1 cellular context compared by ENCODE assay signal in the genomic region with DNA sequence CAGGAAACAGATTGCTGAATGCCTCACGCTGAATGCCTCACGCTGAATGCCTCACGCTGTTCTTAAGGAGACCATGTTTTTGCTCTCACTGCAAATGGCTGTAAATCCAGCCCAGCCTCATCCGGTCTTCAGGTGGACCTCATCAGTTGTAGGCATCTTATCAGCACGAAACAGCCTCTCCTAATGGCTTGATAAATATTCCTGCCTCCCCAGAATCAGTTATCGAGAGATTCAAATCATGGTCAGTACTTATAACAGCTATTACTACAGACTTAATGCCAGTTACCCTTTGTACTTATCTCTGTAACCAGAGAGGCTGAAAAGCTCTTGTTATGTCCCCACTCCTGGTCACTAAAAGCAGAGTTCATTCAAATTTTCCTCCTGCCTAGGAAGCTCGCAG.
A peak's percentile ranks its signal among the peaks of the same experiment; 100 is the strongest.
TF ChIP-seq lines count a peak whose summit lies in the region.

No MANE protein-coding gene starts in this region.

TF ChIP-seq in K562, 482 proteins besides CTCF, POLR2A, EP300 and RAD21 (continued from another document and continues in another):
- TF ChIP-seq, protein P1, sequence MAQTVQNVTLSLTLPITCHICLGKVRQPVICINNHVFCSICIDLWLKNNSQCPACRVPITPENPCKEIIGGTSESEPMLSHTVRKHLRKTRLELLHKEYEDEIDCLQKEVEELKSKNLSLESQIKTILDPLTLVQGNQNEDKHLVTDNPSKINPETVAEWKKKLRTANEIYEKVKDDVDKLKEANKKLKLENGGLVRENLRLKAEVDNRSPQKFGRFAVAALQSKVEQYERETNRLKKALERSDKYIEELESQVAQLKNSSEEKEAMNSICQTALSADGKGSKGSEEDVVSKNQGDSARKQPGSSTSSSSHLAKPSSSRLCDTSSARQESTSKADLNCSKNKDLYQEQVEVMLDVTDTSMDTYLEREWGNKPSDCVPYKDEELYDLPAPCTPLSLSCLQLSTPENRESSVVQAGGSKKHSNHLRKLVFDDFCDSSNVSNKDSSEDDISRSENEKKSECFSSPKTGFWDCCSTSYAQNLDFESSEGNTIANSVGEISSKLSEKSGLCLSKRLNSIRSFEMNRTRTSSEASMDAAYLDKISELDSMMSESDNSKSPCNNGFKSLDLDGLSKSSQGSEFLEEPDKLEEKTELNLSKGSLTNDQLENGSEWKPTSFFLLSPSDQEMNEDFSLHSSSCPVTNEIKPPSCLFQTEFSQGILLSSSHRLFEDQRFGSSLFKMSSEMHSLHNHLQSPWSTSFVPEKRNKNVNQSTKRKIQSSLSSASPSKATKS (CRISPR knock-in tag; IDR thresholded peaks at IDR 0.05), result no peak
- no peak for TF ChIP-seq ARHGAP35 (IDR thresholded peaks at IDR 0.05; ENCODE audit: partially characterized antibody)
- TF ChIP-seq, protein P2, sequence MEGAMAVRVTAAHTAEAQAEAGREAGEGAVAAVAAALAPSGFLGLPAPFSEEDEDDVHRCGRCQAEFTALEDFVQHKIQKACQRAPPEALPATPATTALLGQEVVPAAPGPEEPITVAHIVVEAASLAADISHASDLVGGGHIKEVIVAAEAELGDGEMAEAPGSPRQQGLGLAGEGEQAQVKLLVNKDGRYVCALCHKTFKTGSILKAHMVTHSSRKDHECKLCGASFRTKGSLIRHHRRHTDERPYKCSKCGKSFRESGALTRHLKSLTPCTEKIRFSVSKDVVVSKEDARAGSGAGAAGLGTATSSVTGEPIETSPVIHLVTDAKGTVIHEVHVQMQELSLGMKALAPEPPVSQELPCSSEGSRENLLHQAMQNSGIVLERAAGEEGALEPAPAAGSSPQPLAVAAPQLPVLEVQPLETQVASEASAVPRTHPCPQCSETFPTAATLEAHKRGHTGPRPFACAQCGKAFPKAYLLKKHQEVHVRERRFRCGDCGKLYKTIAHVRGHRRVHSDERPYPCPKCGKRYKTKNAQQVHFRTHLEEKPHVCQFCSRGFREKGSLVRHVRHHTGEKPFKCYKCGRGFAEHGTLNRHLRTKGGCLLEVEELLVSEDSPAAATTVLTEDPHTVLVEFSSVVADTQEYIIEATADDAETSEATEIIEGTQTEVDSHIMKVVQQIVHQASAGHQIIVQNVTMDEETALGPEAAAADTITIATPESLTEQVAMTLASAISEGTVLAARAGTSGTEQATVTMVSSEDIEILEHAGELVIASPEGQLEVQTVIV (CRISPR knock-in tag; IDR thresholded peaks at IDR 0.05; ENCODE audit: borderline replicate concordance), result no peak
- TF ChIP-seq ZFX (CRISPR knock-in tag; IDR thresholded peaks at IDR 0.05), result no peak
- TF ChIP-seq DMBX1 (CRISPR knock-in tag; IDR thresholded peaks at IDR 0.05; ENCODE audit: borderline replicate concordance), result no peak
- TF ChIP-seq SP2 (IDR thresholded peaks at IDR 0.05; ENCODE audit: extremely low read depth, low read depth, low read length, poor library complexity, severe bottlenecking), result no peak
- TF ChIP-seq SMARCB1 (IDR thresholded peaks at IDR 0.05; ENCODE audit: insufficient read length, low read depth), result no peak
- TF ChIP-seq ZKSCAN8 (CRISPR knock-in tag; IDR thresholded peaks at IDR 0.05), result no peak
- no peak for TF ChIP-seq NR2C1 (IDR thresholded peaks at IDR 0.05)
- no peak for TF ChIP-seq NR2C1 (tag; IDR thresholded peaks at IDR 0.05)
- TF ChIP-seq KLF1 (tag; IDR thresholded peaks at IDR 0.05), result no peak
- no peak for TF ChIP-seq ELF4 (CRISPR knock-in tag; IDR thresholded peaks at IDR 0.05)
- TF ChIP-seq ZC3H4 (CRISPR knock-in tag; IDR thresholded peaks at IDR 0.05; ENCODE audit: borderline replicate concordance), result no peak
- no peak for TF ChIP-seq CREB1 (IDR thresholded peaks at IDR 0.05)
- TF ChIP-seq CREB1 (CRISPR knock-in tag; IDR thresholded peaks at IDR 0.05), result no peak
- no peak for TF ChIP-seq ZBED1 (IDR thresholded peaks at IDR 0.05)
- TF ChIP-seq, protein P3, sequence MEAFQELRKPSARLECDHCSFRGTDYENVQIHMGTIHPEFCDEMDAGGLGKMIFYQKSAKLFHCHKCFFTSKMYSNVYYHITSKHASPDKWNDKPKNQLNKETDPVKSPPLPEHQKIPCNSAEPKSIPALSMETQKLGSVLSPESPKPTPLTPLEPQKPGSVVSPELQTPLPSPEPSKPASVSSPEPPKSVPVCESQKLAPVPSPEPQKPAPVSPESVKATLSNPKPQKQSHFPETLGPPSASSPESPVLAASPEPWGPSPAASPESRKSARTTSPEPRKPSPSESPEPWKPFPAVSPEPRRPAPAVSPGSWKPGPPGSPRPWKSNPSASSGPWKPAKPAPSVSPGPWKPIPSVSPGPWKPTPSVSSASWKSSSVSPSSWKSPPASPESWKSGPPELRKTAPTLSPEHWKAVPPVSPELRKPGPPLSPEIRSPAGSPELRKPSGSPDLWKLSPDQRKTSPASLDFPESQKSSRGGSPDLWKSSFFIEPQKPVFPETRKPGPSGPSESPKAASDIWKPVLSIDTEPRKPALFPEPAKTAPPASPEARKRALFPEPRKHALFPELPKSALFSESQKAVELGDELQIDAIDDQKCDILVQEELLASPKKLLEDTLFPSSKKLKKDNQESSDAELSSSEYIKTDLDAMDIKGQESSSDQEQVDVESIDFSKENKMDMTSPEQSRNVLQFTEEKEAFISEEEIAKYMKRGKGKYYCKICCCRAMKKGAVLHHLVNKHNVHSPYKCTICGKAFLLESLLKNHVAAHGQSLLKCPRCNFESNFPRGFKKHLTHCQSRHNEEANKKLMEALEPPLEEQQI (IDR thresholded peaks at IDR 0.05), result no peak
- TF ChIP-seq TCFL5 (CRISPR knock-in tag; conservative IDR thresholded peaks at IDR 0.05), result no peak
- TF ChIP-seq ZNF143 (CRISPR knock-in tag; IDR thresholded peaks at IDR 0.05), result no peak
- TF ChIP-seq, protein P4, sequence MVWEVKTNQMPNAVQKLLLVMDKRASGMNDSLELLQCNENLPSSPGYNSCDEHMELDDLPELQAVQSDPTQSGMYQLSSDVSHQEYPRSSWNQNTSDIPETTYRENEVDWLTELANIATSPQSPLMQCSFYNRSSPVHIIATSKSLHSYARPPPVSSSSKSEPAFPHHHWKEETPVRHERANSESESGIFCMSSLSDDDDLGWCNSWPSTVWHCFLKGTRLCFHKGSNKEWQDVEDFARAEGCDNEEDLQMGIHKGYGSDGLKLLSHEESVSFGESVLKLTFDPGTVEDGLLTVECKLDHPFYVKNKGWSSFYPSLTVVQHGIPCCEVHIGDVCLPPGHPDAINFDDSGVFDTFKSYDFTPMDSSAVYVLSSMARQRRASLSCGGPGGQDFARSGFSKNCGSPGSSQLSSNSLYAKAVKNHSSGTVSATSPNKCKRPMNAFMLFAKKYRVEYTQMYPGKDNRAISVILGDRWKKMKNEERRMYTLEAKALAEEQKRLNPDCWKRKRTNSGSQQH (CRISPR knock-in tag; IDR thresholded peaks at IDR 0.05), result no peak
- TF ChIP-seq ARNT (IDR thresholded peaks at IDR 0.05), result no peak; a peak in 1 of 4 replicates
- TF ChIP-seq BACH1 (tag; IDR thresholded peaks at IDR 0.05), result no peak
- peak; percentile 43; the same call in 1 of the 2 replicates for TF ChIP-seq CREM (IDR thresholded peaks at IDR 0.05; ENCODE audit: low read depth)
- TF ChIP-seq XRCC4 (IDR thresholded peaks at IDR 0.05; ENCODE audit: extremely low read depth, insufficient read depth, insufficient read length), result no peak
- TF ChIP-seq THRA (IDR thresholded peaks at IDR 0.05), result no peak
- TF ChIP-seq ZNF133 (CRISPR knock-in tag; IDR thresholded peaks at IDR 0.05), result no peak
- no peak for TF ChIP-seq POLR2AphosphoS2 (IDR thresholded peaks at IDR 0.05; ENCODE audit: low read length)
- TF ChIP-seq HMGXB4 (CRISPR knock-in tag; IDR thresholded peaks at IDR 0.05), result no peak
- TF ChIP-seq SPI1 (IDR thresholded peaks at IDR 0.05; ENCODE audit: borderline replicate concordance, low read depth, low read length), result no peak
- no peak for TF ChIP-seq PHB2 (IDR thresholded peaks at IDR 0.05; ENCODE audit: low read depth)
- TF ChIP-seq MCM7 (IDR thresholded peaks at IDR 0.05), result no peak; a peak in 1 of 4 replicates
- TF ChIP-seq ZZZ3 (IDR thresholded peaks at IDR 0.05), result no peak
- TF ChIP-seq JUNB (CRISPR knock-in tag; conservative IDR thresholded peaks at IDR 0.05), result no peak
- peak; percentile 94 for TF ChIP-seq SOX6 (IDR thresholded peaks at IDR 0.05)
- no peak for TF ChIP-seq TAF7 (tag; IDR thresholded peaks at IDR 0.05)
- no peak for TF ChIP-seq ZNF551 (CRISPR knock-in tag; IDR thresholded peaks at IDR 0.05)
- TF ChIP-seq ZNF668 (CRISPR knock-in tag; IDR thresholded peaks at IDR 0.05), result no peak
- TF ChIP-seq ZEB2 (IDR thresholded peaks at IDR 0.05), result peak; percentile 91
- peak in 1 of 2 experiments; percentile 94; a peak in 2 of 4 replicates for TF ChIP-seq RCOR1 (IDR thresholded peaks at IDR 0.05; ENCODE audit: borderline replicate concordance in 1 of 2, low read depth in 2 of 2, low read length in 2 of 2)
- peak in 1 of 3 experiments; percentile 66 for TF ChIP-seq YY1 (IDR thresholded peaks at IDR 0.05; ENCODE audit: borderline replicate concordance in 1 of 3, control insufficient read depth in 1 of 3, extremely low read depth in 1 of 3, insufficient read depth in 3 of 3, insufficient read length in 1 of 3, insufficient replicate concordance in 2 of 3, low read depth in 1 of 3, low read length in 2 of 3)
- TF ChIP-seq NEUROD1 (IDR thresholded peaks at IDR 0.05; ENCODE audit: borderline replicate concordance, low read depth, low read length, partially characterized antibody), result no peak
- no peak for TF ChIP-seq MEF2D (tag; conservative IDR thresholded peaks at IDR 0.05; ENCODE audit: low read depth)
- no peak for TF ChIP-seq NFIX (CRISPR knock-in tag; IDR thresholded peaks at IDR 0.05; ENCODE audit: low read depth)
- TF ChIP-seq, protein P5, sequence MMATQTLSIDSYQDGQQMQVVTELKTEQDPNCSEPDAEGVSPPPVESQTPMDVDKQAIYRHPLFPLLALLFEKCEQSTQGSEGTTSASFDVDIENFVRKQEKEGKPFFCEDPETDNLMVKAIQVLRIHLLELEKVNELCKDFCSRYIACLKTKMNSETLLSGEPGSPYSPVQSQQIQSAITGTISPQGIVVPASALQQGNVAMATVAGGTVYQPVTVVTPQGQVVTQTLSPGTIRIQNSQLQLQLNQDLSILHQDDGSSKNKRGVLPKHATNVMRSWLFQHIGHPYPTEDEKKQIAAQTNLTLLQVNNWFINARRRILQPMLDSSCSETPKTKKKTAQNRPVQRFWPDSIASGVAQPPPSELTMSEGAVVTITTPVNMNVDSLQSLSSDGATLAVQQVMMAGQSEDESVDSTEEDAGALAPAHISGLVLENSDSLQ (IDR thresholded peaks at IDR 0.05), result peak; percentile 19; the same call in 1 of the 2 replicates
- TF ChIP-seq ZFPM2 (CRISPR knock-in tag; IDR thresholded peaks at IDR 0.05), result no peak
- TF ChIP-seq IFI16 (CRISPR knock-in tag; IDR thresholded peaks at IDR 0.05), result no peak
- no peak for TF ChIP-seq RBBP5 (IDR thresholded peaks at IDR 0.05; ENCODE audit: borderline replicate concordance, insufficient read depth, low read length, poor library complexity, severe bottlenecking)
- TF ChIP-seq RAD51 (IDR thresholded peaks at IDR 0.05; ENCODE audit: borderline replicate concordance, low read depth), result no peak
- TF ChIP-seq GABPB2 (CRISPR knock-in tag; conservative IDR thresholded peaks at IDR 0.05), result no peak
- no peak for TF ChIP-seq SIRT6 (IDR thresholded peaks at IDR 0.05; ENCODE audit: low read depth, low read length)
- no peak for TF ChIP-seq ILK (tag; IDR thresholded peaks at IDR 0.05; ENCODE audit: borderline replicate concordance, low read depth)
- no peak for TF ChIP-seq ZNF277 (CRISPR knock-in tag; IDR thresholded peaks at IDR 0.05; ENCODE audit: borderline replicate concordance)
